9 cellular contexts compared by ENCODE assay signal in the genomic region with DNA sequence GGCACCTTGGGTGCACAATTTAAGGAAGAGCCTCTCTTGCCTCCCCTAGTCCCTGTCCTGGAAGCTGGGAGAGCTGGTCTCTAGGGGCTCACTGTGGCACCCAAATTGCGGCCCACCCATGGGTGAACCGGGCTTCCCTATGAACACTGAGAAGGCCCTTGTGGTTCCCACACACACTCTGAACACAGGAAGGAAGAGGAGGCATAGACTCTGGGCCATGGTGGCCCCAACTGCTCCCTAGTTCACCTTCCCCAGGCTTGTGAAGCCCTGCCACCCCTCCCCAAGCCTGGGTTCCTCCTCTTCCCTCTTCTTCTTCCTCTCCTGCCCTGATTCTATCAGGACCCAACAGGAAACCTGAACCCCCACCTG. TPM values are rescaled to one million over a fixed set of nuclear protein-coding genes. Genes with fewer than 3 reads are reported as not detected.
DNase-seq lines count a peak whose midpoint lies in the region; ATAC-seq and TF ChIP-seq lines count a peak whose summit lies in the region.
"Had no signal": no experiment of that assay in that cellular context is flagged by ENCODE, and none has a peak within 500 bp of the region (broad histone marks: within the 10 kb centered on the region; RNA-seq: fewer than 3 reads in every experiment).

No MANE protein-coding gene starts in this region.

- peaks cover 84 to 95% of the 10 kb centered on the region in 2 experiments for H3K4me1 ChIP-seq in HCT116 (ENCODE audit: control insufficient read depth in 1 of 2, insufficient read depth in 2 of 2, low read length in 2 of 2)
- peaks cover 64 to 84% (median 68%) of the 10 kb centered on the region in 3 donors for H3K4me1 ChIP-seq in esophagus squamous epithelium

- no peaks in the 10 kb centered on the region for H3K36me3 Mint-ChIP-seq in T-helper 17 cell (ENCODE audit: low read depth)
- H3K36me3 Mint-ChIP-seq in stimulated activated naive B cell treated with anti-CD40 and anti-IgM and Interleukin-4, amounts not matched to agents 10 μg/mL and 1 μg/mL and 100 μg/mL, for 72 hours = peaks cover 47 to 62% of the 10 kb centered on the region in 2 donors

- H3K27ac ChIP-seq in HCT116 (ENCODE audit: low read depth, low read length) = peak overlapping the region; percentile 98
- peak overlapping the region; percentile 68 to 96 (median 92) for H3K27ac ChIP-seq in esophagus squamous epithelium

- H3K36me3 ChIP-seq in HCT116 (ENCODE audit: control insufficient read depth in 1 of 2, insufficient read depth in 2 of 2, low read length in 2 of 2) (peaks cover 3 to 17% of the 10 kb centered on the region in 2 experiments; a peak in 2 of 4 replicates), esophagus squamous epithelium (no peaks in the 10 kb centered on the region)
- H3K36me3 ChIP-seq: pancreas had no signal

- no peak for TF ChIP-seq CTCF in HCT116 (IDR thresholded peaks at IDR 0.05 in 2 of 3, conservative IDR thresholded peaks at IDR 0.05 in 1 of 3; ENCODE audit: borderline replicate concordance in 1 of 3, insufficient read depth in 1 of 3, low read depth in 2 of 3, low read length in 2 of 3)
- TF ChIP-seq CTCF in esophagus squamous epithelium (IDR thresholded peaks at IDR 0.05) = no peak

- H3K4me1 Mint-ChIP-seq in T-helper 17 cell = peaks cover 48% of the 10 kb centered on the region
- H3K4me1 Mint-ChIP-seq in stimulated activated naive B cell treated with anti-CD40 and anti-IgM and Interleukin-4, amounts not matched to agents 10 μg/mL and 1 μg/mL and 100 μg/mL, for 72 hours = peaks cover 53 to 87% of the 10 kb centered on the region in 2 donors

- H3K9me3 Mint-ChIP-seq in stimulated activated naive B cell treated with anti-CD40 and anti-IgM and Interleukin-4, amounts not matched to agents 10 μg/mL and 1 μg/mL and 100 μg/mL, for 72 hours = no peaks in the 10 kb centered on the region

- CTCF ChIA-PET in HCT116 (lab: Charles Lee) = interaction anchor here (0.7 to 1.6 kb wide), 2 partner anchors 9 to 93 kb away, joined by 3 to 8 read pairs; a partner anchor contains a TSS

- H3K9me2 ChIP-seq in HCT116 (ENCODE audit: insufficient read depth) = no peaks in the 10 kb centered on the region
- H3K9me2 ChIP-seq: SK-N-SH had no signal

- H4K20me1 ChIP-seq in HCT116 (ENCODE audit: insufficient read depth) = no peaks in the 10 kb centered on the region; the same call in 1 of the 2 replicates

- peak overlapping the region; percentile 76 for H3K4me3 Mint-ChIP-seq in T-helper 17 cell
- peak overlapping the region in 1 of 2 donors; percentile 20 for H3K4me3 Mint-ChIP-seq in stimulated activated naive B cell treated with anti-CD40 and anti-IgM and Interleukin-4, amounts not matched to agents 10 μg/mL and 1 μg/mL and 100 μg/mL, for 72 hours

- POLR2A ChIA-PET in HCT116 (lab: Charles Lee) = interaction anchor here (1.5 to 6.1 kb wide), 2 partner anchors 11 to 93 kb away, joined by 3 to 112 read pairs; a partner anchor contains a TSS

- intact Hi-C loops in HCT116 (cut with micrococcal nuclease) (no loop called here), esophagus squamous epithelium (cut with DNase I) (no loop called here)

- H3K9me3 ChIP-seq in HCT116 (ENCODE audit: control insufficient read depth in 1 of 2, insufficient read depth in 1 of 2, low read depth in 1 of 2, low read length in 2 of 2) (no peaks in the 10 kb centered on the region), T-helper 17 cell (ENCODE audit: control insufficient read depth, low read length, poor library complexity, severe bottlenecking) (no peaks in the 10 kb centered on the region), esophagus squamous epithelium (no peaks in the 10 kb centered on the region)
- H3K9me3 ChIP-seq: pancreas, SK-N-SH had no signal

- DNase-seq in HCT116 (ENCODE audit: low read depth, low spot score) (no peak), T-helper 17 cell (no peak), esophagus squamous epithelium (lab: John Stamatoyannopoulos, UW) (no peak), erythroblast (lab: John Stamatoyannopoulos, UW) (no peak), SHP77 (lab: John Stamatoyannopoulos, UW) (no peak)
- no peak for DNase-seq in stimulated activated naive B cell treated with anti-CD40 and anti-IgM and Interleukin-4, amounts not matched to agents 10 μg/mL and 1 μg/mL and 100 μg/mL, for 72 hours
- DNase-seq: SK-N-SH had no signal

- peak overlapping the region; percentile 83 for H3K4me2 ChIP-seq in HCT116 (ENCODE audit: low read length)
- H3K4me2 ChIP-seq: SK-N-SH had no signal

- TF ChIP-seq POLR2A in HCT116 (IDR thresholded peaks at IDR 0.05; ENCODE audit: borderline replicate concordance, extremely low read depth, insufficient read depth, insufficient read length) (no peak), esophagus squamous epithelium (IDR thresholded peaks at IDR 0.05) (no peak), erythroblast (IDR thresholded peaks at IDR 0.05; ENCODE audit: low read length) (no peak)

- no peak overlapping the region for H2AFZ ChIP-seq in HCT116 (ENCODE audit: low read depth, low read length, poor library complexity, severe bottlenecking)

- peaks cover 96% of the 10 kb centered on the region for H3K79me2 ChIP-seq in HCT116 (ENCODE audit: insufficient read depth, low read length)

- RAD21 ChIA-PET in HCT116 (lab: Charles Lee; ENCODE audit: low non-redundant PET in 1 of 2, low total read pairs in 2 of 2, uncharacterized antibody in 2 of 2, unreplicated experiment in 2 of 2) = no interaction called here

- ATAC-seq in HCT116 (no peak), T-helper 17 cell (no peak), HG02840 (IDR thresholded peaks at IDR 0.05; ENCODE audit: low FRiP score, unreplicated experiment) (no peak)
- ATAC-seq in stimulated activated naive B cell treated with anti-CD40 and anti-IgM and Interleukin-4, amounts not matched to agents 10 μg/mL and 1 μg/mL and 100 μg/mL, for 72 hours (replicated peaks) = no peak
- ATAC-seq: pancreas had no signal

- H3K9ac ChIP-seq in HCT116 (ENCODE audit: low read length) = peak overlapping the region; percentile 70
- H3K9ac ChIP-seq: SK-N-SH had no signal

- H3K4me3 ChIP-seq in HCT116 (replicated peaks in 1 of 2; ENCODE audit: low read depth in 1 of 2, low read length in 2 of 2) (peak overlapping the region in 1 of 2 experiments; percentile 0; a peak in 1 of 4 replicates), esophagus squamous epithelium (no peak overlapping the region)
- H3K4me3 ChIP-seq: pancreas had no signal

- H3K27me3 ChIP-seq in HCT116 (ENCODE audit: insufficient read depth, low read length) = no peaks in the 10 kb centered on the region
- no peaks in the 10 kb centered on the region for H3K27me3 ChIP-seq in esophagus squamous epithelium
- H3K27me3 ChIP-seq: pancreas had no signal

- H3K27ac Mint-ChIP-seq in T-helper 17 cell = peak overlapping the region; percentile 96
- peak overlapping the region; percentile 68 for H3K27ac Mint-ChIP-seq in stimulated activated naive B cell treated with anti-CD40 and anti-IgM and Interleukin-4, amounts not matched to agents 10 μg/mL and 1 μg/mL and 100 μg/mL, for 72 hours

- no peak for TF ChIP-seq RAD21 in HCT116 (IDR thresholded peaks at IDR 0.05; ENCODE audit: low read depth)

- WGBS in esophagus squamous epithelium, 2 donors = 72% methylated on average over 2 of the region's 2 CpGs; no CpG with 5 or more reads in 1 of the 2 donors

- no TSS peak for BruUV-seq in HCT116 (replicated peaks; lab: Mats Ljungman, UMichigan)

- no peaks in the 10 kb centered on the region for H3K27me3 Mint-ChIP-seq in T-helper 17 cell
- no peaks in the 10 kb centered on the region for H3K27me3 Mint-ChIP-seq in stimulated activated naive B cell treated with anti-CD40 and anti-IgM and Interleukin-4, amounts not matched to agents 10 μg/mL and 1 μg/mL and 100 μg/mL, for 72 hours

TF ChIP-seq in HCT116, 20 proteins besides CTCF, POLR2A, EP300 and RAD21:
- TF ChIP-seq SRF (IDR thresholded peaks at IDR 0.05; ENCODE audit: low read depth) (no peak), SIN3A (IDR thresholded peaks at IDR 0.05; ENCODE audit: low read depth) (no peak), FOSL1 (IDR thresholded peaks at IDR 0.05; ENCODE audit: low read depth) (no peak), EGR1 (IDR thresholded peaks at IDR 0.05; ENCODE audit: low read depth) (no peak), ZFX (IDR thresholded peaks at IDR 0.05) (0 out of 2 replicates have a peak, but pooled peaks have one; percentile 14)
- TF ChIP-seq, protein P1, sequence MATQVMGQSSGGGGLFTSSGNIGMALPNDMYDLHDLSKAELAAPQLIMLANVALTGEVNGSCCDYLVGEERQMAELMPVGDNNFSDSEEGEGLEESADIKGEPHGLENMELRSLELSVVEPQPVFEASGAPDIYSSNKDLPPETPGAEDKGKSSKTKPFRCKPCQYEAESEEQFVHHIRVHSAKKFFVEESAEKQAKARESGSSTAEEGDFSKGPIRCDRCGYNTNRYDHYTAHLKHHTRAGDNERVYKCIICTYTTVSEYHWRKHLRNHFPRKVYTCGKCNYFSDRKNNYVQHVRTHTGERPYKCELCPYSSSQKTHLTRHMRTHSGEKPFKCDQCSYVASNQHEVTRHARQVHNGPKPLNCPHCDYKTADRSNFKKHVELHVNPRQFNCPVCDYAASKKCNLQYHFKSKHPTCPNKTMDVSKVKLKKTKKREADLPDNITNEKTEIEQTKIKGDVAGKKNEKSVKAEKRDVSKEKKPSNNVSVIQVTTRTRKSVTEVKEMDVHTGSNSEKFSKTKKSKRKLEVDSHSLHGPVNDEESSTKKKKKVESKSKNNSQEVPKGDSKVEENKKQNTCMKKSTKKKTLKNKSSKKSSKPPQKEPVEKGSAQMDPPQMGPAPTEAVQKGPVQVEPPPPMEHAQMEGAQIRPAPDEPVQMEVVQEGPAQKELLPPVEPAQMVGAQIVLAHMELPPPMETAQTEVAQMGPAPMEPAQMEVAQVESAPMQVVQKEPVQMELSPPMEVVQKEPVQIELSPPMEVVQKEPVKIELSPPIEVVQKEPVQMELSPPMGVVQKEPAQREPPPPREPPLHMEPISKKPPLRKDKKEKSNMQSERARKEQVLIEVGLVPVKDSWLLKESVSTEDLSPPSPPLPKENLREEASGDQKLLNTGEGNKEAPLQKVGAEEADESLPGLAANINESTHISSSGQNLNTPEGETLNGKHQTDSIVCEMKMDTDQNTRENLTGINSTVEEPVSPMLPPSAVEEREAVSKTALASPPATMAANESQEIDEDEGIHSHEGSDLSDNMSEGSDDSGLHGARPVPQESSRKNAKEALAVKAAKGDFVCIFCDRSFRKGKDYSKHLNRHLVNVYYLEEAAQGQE (IDR thresholded peaks at IDR 0.05; ENCODE audit: low read depth) = no peak
TF ChIP-seq in HCT116: peak in this region for 1.

RNA-seq across cellular contexts. Expression of a gene that starts 10.5 kb away (rescaled TPM):
- total RNA-seq in HCT116 (2021; ENCODE audit: unreplicated experiment) (298 TPM), T-helper 17 cell (100 to 1,000 TPM; 198 to 241 TPM), esophagus squamous epithelium (100 to 1,000 TPM in 2 of 4 donors, 10 to 100 TPM in 2; 55.0 to 137 (median 108) TPM)
- polyA plus RNA-seq in HCT116 (2012) = 252 and 301 TPM in 2 replicates
